24 cellular contexts compared by ENCODE assay signal in the genomic region with DNA sequence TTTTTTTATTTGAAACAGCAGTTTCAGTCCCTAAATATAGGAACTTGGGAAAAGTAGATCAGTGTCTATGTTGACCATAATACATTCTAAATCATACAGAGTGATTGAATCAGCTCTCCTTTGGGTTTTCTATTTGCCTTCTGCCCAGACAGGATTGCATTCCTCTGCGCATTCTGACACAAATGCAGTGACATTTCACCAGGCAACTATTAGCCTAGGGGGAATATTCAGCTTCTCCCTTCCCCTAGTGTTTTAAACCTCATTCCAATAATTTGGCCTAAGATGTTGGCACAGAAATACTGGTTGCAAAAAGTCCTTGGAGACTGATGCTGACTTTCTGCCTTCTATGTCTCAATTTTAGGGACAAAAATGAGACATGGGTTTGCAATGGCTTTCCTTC.
DNase-seq lines count a peak whose midpoint lies in the region; ATAC-seq, FAIRE-seq and TF ChIP-seq lines count a peak whose summit lies in the region.
"Had no signal": no experiment of that assay in that cellular context is flagged by ENCODE, and none has a peak within 500 bp of the region (broad histone marks: within the 10 kb centered on the region; RNA-seq: fewer than 3 reads in every experiment).

No MANE protein-coding gene starts in this region.

- no peak overlapping the region for H3K4me3 Mint-ChIP-seq in endothelial cell (ENCODE audit: unreplicated experiment)
- H3K4me3 Mint-ChIP-seq: neural progenitor cell, T-cell had no signal

- ATAC-seq in thoracic aorta (ENCODE audit: insufficient number of reproducible peaks, low FRiP score, low read depth) (no peak), HG03280 (IDR thresholded peaks at IDR 0.05; ENCODE audit: unreplicated experiment) (no peak)
- ATAC-seq: T-cell had no signal

- TF ChIP-seq CTCF in breast epithelium (IDR thresholded peaks at IDR 0.05) (no peak), thoracic aorta (IDR thresholded peaks at IDR 0.05) (no peak), endothelial cell (IDR thresholded peaks at IDR 0.05; ENCODE audit: unreplicated experiment) (no peak)

- H3K9me3 Mint-ChIP-seq in endothelial cell (ENCODE audit: unreplicated experiment), result no peaks in the 10 kb centered on the region
- H3K9me3 Mint-ChIP-seq: neural progenitor cell had no signal

- intact Hi-C loops in breast epithelium (cut with DNase I; ENCODE audit: low total_unique reads), result no loop called here

- H4K20me1 ChIP-seq in GM23248 (ENCODE audit: insufficient read depth), result no peaks in the 10 kb centered on the region

- no peaks in the 10 kb centered on the region for H3F3A ChIP-seq in GM23248 (ENCODE audit: insufficient read depth)

- in situ Hi-C loops in GM23248 (cut with MboI), result no loop called here

- no peaks in the 10 kb centered on the region for H3K9me2 ChIP-seq in GM23248 (ENCODE audit: insufficient read depth)

- no peaks in the 10 kb centered on the region for H3K27me3 Mint-ChIP-seq in endothelial cell (ENCODE audit: unreplicated experiment)
- H3K27me3 Mint-ChIP-seq: T-cell had no signal

- no peak for FAIRE-seq in small intestine (lab: Jason Lieb, UNC)
- FAIRE-seq: HTR-8/SVneo, K562 had no signal

- H3K79me2 ChIP-seq in GM23248 (ENCODE audit: insufficient read depth), result no peaks in the 10 kb centered on the region

- H3K4me1 Mint-ChIP-seq in endothelial cell (ENCODE audit: unreplicated experiment), result no peaks in the 10 kb centered on the region
- H3K4me1 Mint-ChIP-seq: neural progenitor cell, T-cell had no signal

- H3K9me3 ChIP-seq in GM23248 (ENCODE audit: low read depth) (no peaks in the 10 kb centered on the region), breast epithelium (no peaks in the 10 kb centered on the region), thoracic aorta (no peaks in the 10 kb centered on the region), small intestine (ENCODE audit: control insufficient read depth, low read depth) (no peaks in the 10 kb centered on the region)
- H3K9me3 ChIP-seq: MG63, sigmoid colon, SJSA1, testis, vagina had no signal

- no peaks in the 10 kb centered on the region for H3K36me3 Mint-ChIP-seq in endothelial cell (ENCODE audit: low read depth, unreplicated experiment)
- H3K36me3 Mint-ChIP-seq: neural progenitor cell, T-cell had no signal

- peak overlapping the region; percentile 33; the same call in 1 of the 2 replicates for H2AFZ ChIP-seq in GM23248
- H2AFZ ChIP-seq: neural progenitor cell had no signal

- no peak overlapping the region for H3K27ac Mint-ChIP-seq in endothelial cell (ENCODE audit: unreplicated experiment)
- H3K27ac Mint-ChIP-seq: neural progenitor cell, T-cell had no signal

- no peak overlapping the region for H3K9ac ChIP-seq in GM23248
- H3K9ac ChIP-seq: neural progenitor cell had no signal

- peak overlapping the region; percentile 41 for H3K27ac ChIP-seq in GM23248
- peak overlapping the region; percentile 66 to 69 for H3K27ac ChIP-seq in breast epithelium
- peak overlapping the region; percentile 43 to 67 for H3K27ac ChIP-seq in thoracic aorta
- no peak overlapping the region for H3K27ac ChIP-seq in small intestine (ENCODE audit: low read depth in 1 of 2, low read length in 1 of 2)
- H3K27ac ChIP-seq: neural progenitor cell, sigmoid colon, SJSA1, testis, vagina had no signal

- no peak for TF ChIP-seq POLR2A in breast epithelium (IDR thresholded peaks at IDR 0.05)

- 77 to 91% methylated on average over 1 of the region's 1 CpG for WGBS in GM23248 (ENCODE audit: low coverage in 1 of 2, low lambda C conversion rate in 2 of 2, missing lambda C conversion rate in 2 of 2), 2 experiments
- WGBS in small intestine, 3 donors, result 80 to 96% (median 81%) methylated on average over 1 of the region's 1 CpG

- H3K36me3 ChIP-seq in GM23248 (ENCODE audit: low read depth) (no peaks in the 10 kb centered on the region), breast epithelium (no peaks in the 10 kb centered on the region), thoracic aorta (no peaks in the 10 kb centered on the region), small intestine (ENCODE audit: control insufficient read depth in 2 of 2, insufficient read depth in 2 of 2, low read length in 2 of 2) (no peaks in the 10 kb centered on the region)
- H3K36me3 ChIP-seq: MG63, neural progenitor cell, sigmoid colon, SJSA1, vagina had no signal

- H3K4me2 ChIP-seq in GM23248 (ENCODE audit: unreplicated experiment), result no peak overlapping the region
- H3K4me2 ChIP-seq: neural progenitor cell had no signal

- peak; percentile 28 for DNase-seq in GM23248
- peak in 1 of 2 donors; percentile 28 for DNase-seq in breast epithelium (ENCODE audit: low spot score in 2 of 2)
- peak; percentile 59 for DNase-seq in islet precursor cell
- DNase-seq in thoracic aorta (ENCODE audit: low spot score), result no peak
- DNase-seq in NOMO-1 treated with DMSO at 0.1 percent for 48 hours (lab: John Stamatoyannopoulos, UW; ENCODE audit: unreplicated experiment), result no peak
- no peak for DNase-seq in endothelial cell (ENCODE audit: low spot score)
- no peak for DNase-seq in small intestine
- DNase-seq: activated CD4-positive, alpha-beta T cell treated with anti-CD3 and anti-CD28 coated beads, Interleukin-2, amount 50 U/mL, for 48 hours; activated naive CD4-positive, alpha-beta T cell treated with anti-CD3 and anti-CD28 coated beads, Interleukin-2, amount 50 U/mL, for 16 hours; caudate nucleus; HCEC 1CT; MG63; NCI-H2029 treated with DMSO at 0.1 percent for 48 hours; sigmoid colon; stimulated activated CD4-positive, alpha-beta T cell treated with anti-CD3 and anti-CD28 coated beads, Interleukin-15, amount 100 ng/mL, for 24 hours; stimulated activated naive CD4-positive, alpha-beta T cell; T-cell; testis had no signal

- H3K4me3 ChIP-seq in GM23248 (no peak overlapping the region), breast epithelium (no peak overlapping the region), thoracic aorta (no peak overlapping the region), small intestine (ENCODE audit: low read depth in 1 of 2, low read length in 2 of 2) (no peak overlapping the region)
- H3K4me3 ChIP-seq: K562, MG63, neural progenitor cell, sigmoid colon, SJSA1, testis, vagina had no signal

- no peaks in the 10 kb centered on the region for H3K27me3 ChIP-seq in GM23248 (replicated peaks; ENCODE audit: insufficient read depth)
- no peaks in the 10 kb centered on the region for H3K27me3 ChIP-seq in breast epithelium
- H3K27me3 ChIP-seq in thoracic aorta (replicated peaks; ENCODE audit: insufficient read depth), result no peaks in the 10 kb centered on the region
- no peaks in the 10 kb centered on the region for H3K27me3 ChIP-seq in small intestine (ENCODE audit: control insufficient read depth in 2 of 2, insufficient read depth in 2 of 2, low read length in 2 of 2)
- H3K27me3 ChIP-seq: MG63, neural progenitor cell, sigmoid colon, SJSA1, testis, vagina had no signal

- H3K4me1 ChIP-seq in GM23248 (ENCODE audit: insufficient read depth) (peaks cover 10% of the 10 kb centered on the region), breast epithelium (no peaks in the 10 kb centered on the region), thoracic aorta (ENCODE audit: control insufficient read depth in 1 of 2, low read depth in 2 of 2) (peaks cover 30 to 36% of the 10 kb centered on the region in 2 donors), small intestine (ENCODE audit: control insufficient read depth in 2 of 2, insufficient read depth in 1 of 2, low read depth in 1 of 2, low read length in 1 of 2) (no peaks in the 10 kb centered on the region)
- H3K4me1 ChIP-seq: neural progenitor cell, sigmoid colon, testis, vagina had no signal

Comparison
In these comparisons a context has a peak if more than half of its experiments do, and no peak if none do; other contexts are left out.
1. DNase-seq: peak in GM23248 (single experiment) and islet precursor cell (single experiment); none in thoracic aorta (single experiment), NOMO-1 treated with DMSO at 0.1 percent for 48 hours (single experiment), endothelial cell (single experiment) and small intestine (single experiment).
2. H3K27ac ChIP-seq: peak in GM23248 (single experiment), breast epithelium (2 of 2) and thoracic aorta (2 of 2); none in small intestine (0 of 2).